In the genomic region with DNA sequence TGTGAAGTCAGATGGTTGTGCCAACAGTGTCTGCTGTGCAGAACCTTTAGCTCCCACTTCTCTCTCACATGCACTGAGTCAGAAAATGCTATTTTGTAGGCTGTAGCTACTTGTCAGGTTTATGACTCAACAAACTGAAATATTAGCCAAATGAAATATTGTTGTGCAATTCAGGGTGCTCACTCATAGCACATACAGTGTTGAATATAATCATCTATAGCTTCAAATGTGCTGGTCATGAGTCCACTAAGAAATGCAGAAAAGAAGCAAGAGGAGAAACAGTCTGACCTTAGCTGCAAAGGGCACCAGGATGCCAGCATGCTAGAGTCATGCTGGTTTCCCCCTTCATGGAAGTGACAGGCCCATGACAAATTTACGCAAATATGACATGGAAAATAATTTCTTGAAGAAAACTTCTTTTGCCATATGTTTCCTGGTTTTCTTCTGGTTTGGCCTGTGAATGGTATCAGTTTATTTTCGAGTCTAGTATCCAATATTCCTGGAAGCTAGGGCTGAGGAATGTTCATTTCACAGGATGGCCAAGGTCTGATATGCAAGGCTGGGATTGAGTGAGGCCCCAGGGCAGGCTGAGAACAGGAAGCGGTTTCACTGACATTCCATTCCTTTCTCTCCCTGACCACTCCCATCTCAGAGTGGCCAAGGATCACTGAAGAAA, we compare ENCODE assay signal across 8 cellular contexts. TPM values are rescaled to one million over a fixed set of nuclear protein-coding genes. Genes with fewer than 3 reads are reported as not detected.
A peak's percentile ranks its signal among the peaks of the same experiment; 100 is the strongest.
DNase-seq lines count a peak whose midpoint lies in the region; ATAC-seq and TF ChIP-seq lines count a peak whose summit lies in the region.

No MANE protein-coding gene starts in this region.

- no peaks in the 10 kb centered on the region for H3K9me3 ChIP-seq in RWPE2 (ENCODE audit: severe bottlenecking)

- H3K4me1 Mint-ChIP-seq in osteocyte (ENCODE audit: unreplicated experiment) = peaks cover 79% of the 10 kb centered on the region

- H3K4me1 ChIP-seq in RWPE2 (ENCODE audit: insufficient read depth, poor library complexity, severe bottlenecking) = peaks cover 68% of the 10 kb centered on the region

- no peak overlapping the region for H3K4me3 Mint-ChIP-seq in osteocyte (ENCODE audit: unreplicated experiment)

- H3K36me3 Mint-ChIP-seq in osteocyte (ENCODE audit: unreplicated experiment) = no peaks in the 10 kb centered on the region

- no peak overlapping the region for H3K4me3 ChIP-seq in RWPE2 (ENCODE audit: severe bottlenecking)

- H3K36me3 ChIP-seq in RWPE2 (ENCODE audit: low read depth) = no peaks in the 10 kb centered on the region

- ATAC-seq in RWPE2 (ENCODE audit: low read depth) = peak; percentile 78
- no peak for ATAC-seq in GM21367 (IDR thresholded peaks at IDR 0.05; ENCODE audit: unreplicated experiment)
- ATAC-seq in HG03460 (IDR thresholded peaks at IDR 0.05; ENCODE audit: unreplicated experiment) = no peak

- DNase-seq in Daoy (ENCODE audit: low read depth) (peak; percentile 86), RWPE2 (ENCODE audit: low spot score) (peak; percentile 87), fibroblast of peridontal ligament (ENCODE audit: extremely low read depth) (peak; percentile 97), osteocyte (ENCODE audit: extremely low spot score, unreplicated experiment) (no peak), RPMI8226 (no peak)
- DNase-seq in effector CD4-positive, alpha-beta T cell = no peak

- H3K27ac ChIP-seq in RWPE2 (ENCODE audit: poor library complexity, severe bottlenecking) = peak overlapping the region; percentile 100

- no peaks in the 10 kb centered on the region for H3K9me3 Mint-ChIP-seq in osteocyte (ENCODE audit: unreplicated experiment)

- H3K27ac Mint-ChIP-seq in osteocyte (ENCODE audit: unreplicated experiment) = peak overlapping the region; percentile 98

- no peaks in the 10 kb centered on the region for H3K27me3 ChIP-seq in RWPE2 (ENCODE audit: insufficient read depth, poor library complexity, severe bottlenecking)

- no peaks in the 10 kb centered on the region for H3K27me3 Mint-ChIP-seq in osteocyte (ENCODE audit: unreplicated experiment)

- TF ChIP-seq CTCF in RWPE2 (IDR thresholded peaks at IDR 0.05; ENCODE audit: poor library complexity, severe bottlenecking) (no peak), osteocyte (IDR thresholded peaks at IDR 0.05) (no peak)

RNA-seq across cellular contexts. Expression of a gene that starts 10.3 kb away (rescaled TPM):
- 1.0 and 1.1 TPM in 2 replicates for total RNA-seq in Daoy (2014; rRNA removed; shearing (Covaris generic))
- total RNA-seq in osteocyte = 3.8 and 5.0 TPM in 2 replicates

RNA-seq across cellular contexts. Expression of a gene that starts 48.7 kb away (rescaled TPM):
- total RNA-seq in Daoy (2014; rRNA removed; shearing (Covaris generic)) = 7.9 and 16.3 TPM in 2 replicates
- 10.7 and 14.7 TPM in 2 replicates for total RNA-seq in osteocyte

Comparison
In these comparisons a context has a peak if more than half of its experiments do, and no peak if none do; other contexts are left out.
1. DNase-seq: peak in Daoy (single experiment), RWPE2 (single experiment) and fibroblast of peridontal ligament (single experiment); none in osteocyte (single experiment), RPMI8226 (single experiment) and effector CD4-positive, alpha-beta T cell (single experiment).